Comparison of ENCODE assay signal across 11 cellular contexts in the genomic region with DNA sequence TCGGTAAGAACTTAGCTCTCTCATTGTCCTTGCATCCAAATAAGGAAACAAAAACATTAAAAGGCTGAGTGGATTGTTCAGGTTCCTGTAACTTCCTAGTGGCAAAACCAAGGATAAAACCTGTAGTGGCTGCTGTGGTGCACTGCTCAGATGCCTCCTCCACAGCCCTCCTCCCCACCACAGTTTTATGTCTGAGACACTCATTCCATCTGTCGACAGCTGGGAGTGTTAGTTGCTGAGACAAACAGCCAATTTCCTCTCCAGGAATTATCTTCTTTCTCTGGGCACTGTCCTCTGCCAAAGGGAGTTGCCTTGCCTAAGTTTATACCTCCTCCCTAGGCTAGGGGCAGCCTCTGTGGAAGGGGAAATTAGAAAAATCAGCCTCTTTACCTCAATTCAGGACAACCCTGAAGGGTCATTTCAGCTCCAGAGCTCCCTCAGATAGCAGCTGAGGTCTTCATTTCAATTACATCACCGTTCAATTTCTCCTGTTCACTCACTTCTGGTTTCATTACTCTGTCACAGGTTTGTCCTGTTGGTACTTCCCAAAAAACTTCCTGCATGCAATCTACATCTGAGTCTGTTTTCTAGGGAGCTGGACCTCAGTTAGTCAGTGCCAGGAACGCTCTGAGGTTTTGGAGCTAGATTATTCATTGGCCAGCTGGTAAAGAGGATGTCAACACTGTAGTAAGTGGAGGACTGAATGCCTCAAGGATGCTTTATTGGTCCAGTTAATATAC.
DNase-seq lines count a peak whose midpoint lies in the region; FAIRE-seq lines count a peak whose summit lies in the region.
"Had no signal": no experiment of that assay in that cellular context is flagged by ENCODE, and none has a peak within 500 bp of the region (broad histone marks: within the 10 kb centered on the region; RNA-seq: fewer than 3 reads in every experiment).

No MANE protein-coding gene starts in this region.

- H3K36me3 ChIP-seq in trophoblast cell (ENCODE audit: control insufficient read depth in 1 of 2, insufficient read depth in 2 of 2, low read length in 2 of 2): peaks cover 0 to 3% of the 10 kb centered on the region in 2 experiments

- no peak overlapping the region for H3K23ac ChIP-seq in trophoblast cell (ENCODE audit: low read length)

- no peak overlapping the region for H3K4me3 ChIP-seq in trophoblast cell (ENCODE audit: low read depth, low read length)

- FAIRE-seq in GM19239 (lab: Jason Lieb, UNC): peak; percentile 48
- FAIRE-seq in RCC 7860 (lab: Jason Lieb, UNC): no peak
- FAIRE-seq: GM12891 had no signal

- H2BK120ac ChIP-seq in trophoblast cell (ENCODE audit: insufficient read depth, low read length, poor library complexity): no peak overlapping the region

- H2BK5ac ChIP-seq in trophoblast cell (ENCODE audit: low read depth, low read length, poor library complexity): peak overlapping the region; percentile 12

- peaks cover 5% of the 10 kb centered on the region in 2 experiments for H3K4me1 ChIP-seq in trophoblast cell (ENCODE audit: control insufficient read depth in 1 of 2, insufficient read depth in 2 of 2, low read length in 2 of 2)

- H4K91ac ChIP-seq in trophoblast cell (ENCODE audit: low read depth, low read length): no peak overlapping the region

- no peak overlapping the region for H3K18ac ChIP-seq in trophoblast cell (ENCODE audit: low read length)

- H3K9me3 ChIP-seq in trophoblast cell (ENCODE audit: insufficient read depth, low read depth, low read length): peaks cover 8% of the 10 kb centered on the region

- peak overlapping the region; percentile 30 for H2BK12ac ChIP-seq in trophoblast cell (ENCODE audit: low read length)

- no peak overlapping the region for H4K12ac ChIP-seq in trophoblast cell (ENCODE audit: low read depth, low read length)

- no peak overlapping the region for H3K4ac ChIP-seq in trophoblast cell (ENCODE audit: low read depth, low read length)

- H3K79me2 ChIP-seq in trophoblast cell (ENCODE audit: control insufficient read depth, insufficient read depth, low read length, poor library complexity): no peaks in the 10 kb centered on the region

- no peak overlapping the region for H3K14ac ChIP-seq in trophoblast cell (ENCODE audit: low read length)

- H2AFZ ChIP-seq in trophoblast cell (ENCODE audit: insufficient read depth, low read length, poor library complexity): no peak overlapping the region

- H3K4me2 ChIP-seq in trophoblast cell (ENCODE audit: low read length): no peak overlapping the region

- H3K27me3 ChIP-seq in trophoblast cell (ENCODE audit: insufficient read depth, low read length): no peaks in the 10 kb centered on the region

- H2AK5ac ChIP-seq in trophoblast cell (ENCODE audit: low read length): no peak overlapping the region

- H3K9ac ChIP-seq in trophoblast cell (ENCODE audit: low read length): no peak overlapping the region

- WGBS in trophoblast cell (ENCODE audit: extremely low coverage, insufficient coverage, insufficient read length): no CpG with 5 or more reads among the region's 4 CpGs

- DNase-seq in GM19239 (ENCODE audit: insufficient read length, low spot score): no peak
- peak; percentile 31 to 76 for DNase-seq in NCI-H446 (lab: John Stamatoyannopoulos, UW)
- DNase-seq in fibroblast of peridontal ligament (ENCODE audit: extremely low read depth): peak; percentile 45
- no peak for DNase-seq in trophoblast cell
- DNase-seq in activated T-cell treated with anti-CD3 and anti-CD28 coated beads for 4 hours: no peak
- DNase-seq in stimulated activated CD4-positive, alpha-beta T cell treated with anti-CD3 and anti-CD28 coated beads, Interleukin-2, amount 100 ng/mL, for 48 hours: no peak
- no peak for DNase-seq in stimulated activated naive CD4-positive, alpha-beta T cell (lab: John Stamatoyannopoulos, UW)
- no peak for DNase-seq in RCC 7860 (ENCODE audit: low spot score)
- DNase-seq: activated CD4-positive, alpha-beta T cell treated with anti-CD3 and anti-CD28 coated beads for 36 hours; NCI-H1930 had no signal

- H3K27ac ChIP-seq in trophoblast cell (ENCODE audit: low read depth, low read length): no peak overlapping the region

- H4K8ac ChIP-seq in trophoblast cell (ENCODE audit: low read depth, low read length): no peak overlapping the region

- H3K79me1 ChIP-seq in trophoblast cell (ENCODE audit: low read length): peaks cover 4% of the 10 kb centered on the region

Comparison
In these comparisons a context has a peak if more than half of its experiments do, and no peak if none do; other contexts are left out.
1. DNase-seq: peak in NCI-H446 (2 of 2) and fibroblast of peridontal ligament (single experiment); none in GM19239 (single experiment), trophoblast cell (0 of 2), activated T-cell treated with anti-CD3 and anti-CD28 coated beads for 4 hours (single experiment), stimulated activated CD4-positive, alpha-beta T cell treated with anti-CD3 and anti-CD28 coated beads, Interleukin-2, amount 100 ng/mL, for 48 hours (0 of 2), stimulated activated naive CD4-positive, alpha-beta T cell (0 of 6) and RCC 7860 (single experiment).